23 cellular contexts compared by ENCODE assay signal in genomic region chr3:126459763-126460127, GRCh38. TPM values are rescaled to one million over a fixed set of nuclear protein-coding genes. Genes with fewer than 3 reads are reported as not detected.
A peak's percentile ranks its signal among the peaks of the same experiment; 100 is the strongest.
DNase-seq lines count a peak whose midpoint lies in the region; ATAC-seq and TF ChIP-seq lines count a peak whose summit lies in the region.
"Had no signal": no experiment of that assay in that cellular context is flagged by ENCODE, and none has a peak within 500 bp of the region (broad histone marks: within the 10 kb centered on the region; RNA-seq: fewer than 3 reads in every experiment).

No MANE protein-coding gene starts in this region.

- no peak overlapping the region for H3K4me3 ChIP-seq in right lobe of liver
- H3K4me3 ChIP-seq: BLaER1 had no signal

- H3K36me3 ChIP-seq in right lobe of liver: peaks cover 0 to 47% (median 24%) of the 10 kb centered on the region in 4 donors

- intact Hi-C loops in right lobe of liver (cut with DNase I) (no loop called here), sciatic nerve (cut with DNase I) (no loop called here)

- POLR2A ChIA-PET in activated naive CD8-positive, alpha-beta T cell treated with anti-CD3 and anti-CD28 coated beads, Interleukin-2, amount 10 ng/mL, durations not matched to agents 7 days and 5 days (lab: Charles Lee): no interaction called here

- TF ChIP-seq POLR2A in right lobe of liver (IDR thresholded peaks at IDR 0.05): no peak

- H3K4me1 ChIP-seq in right lobe of liver: peaks cover 0 to 59% (median 21%) of the 10 kb centered on the region in 4 donors
- H3K4me1 ChIP-seq: BLaER1, Caco-2 had no signal

- peak; percentile 1 for DNase-seq in activated naive CD8-positive, alpha-beta T cell treated with anti-CD3 and anti-CD28 coated beads, Interleukin-2, amount 10 ng/mL, durations not matched to agents 7 days and 5 days
- DNase-seq in activated naive CD8-positive, alpha-beta T cell treated with anti-CD3 and anti-CD28 coated beads for 36 hours: no peak
- DNase-seq in right lobe of liver: peak in 1 of 3 donors; percentile 42
- peak; percentile 17 for DNase-seq in sciatic nerve (ENCODE audit: low spot score)
- no peak for DNase-seq in activated CD8-positive, alpha-beta memory T cell treated with anti-CD3 and anti-CD28 coated beads, Interleukin-2, amount 50 U/mL, for 4 hours
- DNase-seq in GM19238 (ENCODE audit: insufficient read length, low spot score): no peak
- DNase-seq in kidney tubule cell (ENCODE audit: low spot score): no peak
- DNase-seq: ACHN; Caco-2; CD4-positive, alpha-beta memory T cell; DMS 273 treated with DMSO at 0.1 percent for 48 hours; DMS79 treated with DMSO at 0.1 percent for 48 hours; H9; Kasumi-1; NCI-H187; NCI-H446 treated with DMSO at 0.1 percent for 48 hours; NCI-H526 treated with DMSO at 0.1 percent for 48 hours; OCI-M1; SHP77 had no signal

- H3K27me3 ChIP-seq in right lobe of liver: no peaks in the 10 kb centered on the region
- H3K27me3 ChIP-seq: BLaER1 had no signal

- no peaks in the 10 kb centered on the region for H3K9me3 ChIP-seq in right lobe of liver
- H3K9me3 ChIP-seq: BLaER1, Caco-2 had no signal

- TF ChIP-seq CTCF in right lobe of liver (IDR thresholded peaks at IDR 0.05): no peak

- ATAC-seq in activated naive CD8-positive, alpha-beta T cell treated with anti-CD3 and anti-CD28 coated beads, Interleukin-2, amount 10 ng/mL, durations not matched to agents 7 days and 5 days (ENCODE audit: low read depth): no peak
- peak; percentile 2 to 31 (median 9) for ATAC-seq in right lobe of liver
- ATAC-seq in sciatic nerve: no peak
- no peak for ATAC-seq in HG02885 (IDR thresholded peaks at IDR 0.05; ENCODE audit: poor library complexity, unreplicated experiment)

- no peaks in the 10 kb centered on the region for H3K4me1 Mint-ChIP-seq in activated naive CD8-positive, alpha-beta T cell treated with anti-CD3 and anti-CD28 coated beads, Interleukin-2, amount 10 ng/mL, durations not matched to agents 7 days and 5 days
- peaks cover 8% of the 10 kb centered on the region for H3K4me1 Mint-ChIP-seq in activated naive CD8-positive, alpha-beta T cell treated with anti-CD3 and anti-CD28 coated beads for 36 hours
- H3K4me1 Mint-ChIP-seq: H9 had no signal

- 35% methylated on average over 5 of the region's 9 CpGs for WGBS in right lobe of liver (ENCODE audit: insufficient coverage, low coverage, low lambda C conversion rate, missing lambda C conversion rate)

- no peaks in the 10 kb centered on the region for H3K9me3 Mint-ChIP-seq in activated naive CD8-positive, alpha-beta T cell treated with anti-CD3 and anti-CD28 coated beads, Interleukin-2, amount 10 ng/mL, durations not matched to agents 7 days and 5 days
- no peaks in the 10 kb centered on the region for H3K9me3 Mint-ChIP-seq in activated naive CD8-positive, alpha-beta T cell treated with anti-CD3 and anti-CD28 coated beads for 36 hours
- H3K9me3 Mint-ChIP-seq: CD4-positive, alpha-beta memory T cell; H9 had no signal

- H3K27ac ChIP-seq in right lobe of liver: peak overlapping the region; percentile 67 to 82 (median 75)
- H3K27ac ChIP-seq: 22Rv1, BLaER1 had no signal

- H3K4me3 Mint-ChIP-seq in activated naive CD8-positive, alpha-beta T cell treated with anti-CD3 and anti-CD28 coated beads, Interleukin-2, amount 10 ng/mL, durations not matched to agents 7 days and 5 days: no peak overlapping the region
- no peak overlapping the region for H3K4me3 Mint-ChIP-seq in activated naive CD8-positive, alpha-beta T cell treated with anti-CD3 and anti-CD28 coated beads for 36 hours
- H3K4me3 Mint-ChIP-seq: CD4-positive, alpha-beta memory T cell; H9 had no signal

- H3K27ac Mint-ChIP-seq in activated naive CD8-positive, alpha-beta T cell treated with anti-CD3 and anti-CD28 coated beads, Interleukin-2, amount 10 ng/mL, durations not matched to agents 7 days and 5 days: no peak overlapping the region
- no peak overlapping the region for H3K27ac Mint-ChIP-seq in activated naive CD8-positive, alpha-beta T cell treated with anti-CD3 and anti-CD28 coated beads for 36 hours
- H3K27ac Mint-ChIP-seq: H9 had no signal

- peaks cover 14% of the 10 kb centered on the region for H3K36me3 Mint-ChIP-seq in activated naive CD8-positive, alpha-beta T cell treated with anti-CD3 and anti-CD28 coated beads, Interleukin-2, amount 10 ng/mL, durations not matched to agents 7 days and 5 days
- peaks cover 19% of the 10 kb centered on the region for H3K36me3 Mint-ChIP-seq in activated naive CD8-positive, alpha-beta T cell treated with anti-CD3 and anti-CD28 coated beads for 36 hours

- no peaks in the 10 kb centered on the region for H3K27me3 Mint-ChIP-seq in activated naive CD8-positive, alpha-beta T cell treated with anti-CD3 and anti-CD28 coated beads, Interleukin-2, amount 10 ng/mL, durations not matched to agents 7 days and 5 days
- H3K27me3 Mint-ChIP-seq in activated naive CD8-positive, alpha-beta T cell treated with anti-CD3 and anti-CD28 coated beads for 36 hours: no peaks in the 10 kb centered on the region
- H3K27me3 Mint-ChIP-seq: CD4-positive, alpha-beta memory T cell had no signal

RNA-seq across cellular contexts. Expression of gene ZXDC, which starts 15.9 kb away (rescaled TPM):
- 10 to 100 TPM; 34.7 to 34.9 TPM for total RNA-seq in activated naive CD8-positive, alpha-beta T cell treated with anti-CD3 and anti-CD28 coated beads, Interleukin-2, amount 10 ng/mL, durations not matched to agents 7 days and 5 days
- total RNA-seq in activated naive CD8-positive, alpha-beta T cell treated with anti-CD3 and anti-CD28 coated beads for 36 hours: 10 to 100 TPM; 18.7 to 19.3 TPM
- total RNA-seq in right lobe of liver (10 to 100 TPM; 16.4 to 30.2 (median 24.0) TPM), sciatic nerve (39.7 TPM)

RNA-seq across cellular contexts. Expression of gene UROC1, which starts 57.8 kb away (rescaled TPM):
- total RNA-seq in activated naive CD8-positive, alpha-beta T cell treated with anti-CD3 and anti-CD28 coated beads, Interleukin-2, amount 10 ng/mL, durations not matched to agents 7 days and 5 days: not detected
- not detected for total RNA-seq in activated naive CD8-positive, alpha-beta T cell treated with anti-CD3 and anti-CD28 coated beads for 36 hours
- total RNA-seq in right lobe of liver: 100 to 1,000 TPM in 1 of 6 experiments, 10 to 100 TPM in 5; 15.1 to 101 (median 55.8) TPM
- not detected for total RNA-seq in sciatic nerve
- total RNA-seq: Caco-2; CD4-positive, alpha-beta memory T cell; H9; MCF 10A had no signal

Comparison
In these comparisons a context has a peak if more than half of its experiments do, and no peak if none do; other contexts are left out.
1. DNase-seq: peak in activated naive CD8-positive, alpha-beta T cell treated with anti-CD3 and anti-CD28 coated beads, Interleukin-2, amount 10 ng/mL, durations not matched to agents 7 days and 5 days (single experiment) and sciatic nerve (single experiment); none in activated naive CD8-positive, alpha-beta T cell treated with anti-CD3 and anti-CD28 coated beads for 36 hours (single experiment), activated CD8-positive, alpha-beta memory T cell treated with anti-CD3 and anti-CD28 coated beads, Interleukin-2, amount 50 U/mL, for 4 hours (single experiment), GM19238 (single experiment) and kidney tubule cell (single experiment).
2. ATAC-seq: peak in right lobe of liver (4 of 4); none in activated naive CD8-positive, alpha-beta T cell treated with anti-CD3 and anti-CD28 coated beads, Interleukin-2, amount 10 ng/mL, durations not matched to agents 7 days and 5 days (single experiment), sciatic nerve (single experiment) and HG02885 (single experiment).
3. RNA of gene UROC1, which starts 57.8 kb away (total RNA-seq): 15.1 to 101 TPM in right lobe of liver; not detected in activated naive CD8-positive, alpha-beta T cell treated with anti-CD3 and anti-CD28 coated beads, Interleukin-2, amount 10 ng/mL, durations not matched to agents 7 days and 5 days, not detected in activated naive CD8-positive, alpha-beta T cell treated with anti-CD3 and anti-CD28 coated beads for 36 hours and not detected in sciatic nerve (single experiment); every median in the first group is over 10 times any median in the second.